In the genomic region with DNA sequence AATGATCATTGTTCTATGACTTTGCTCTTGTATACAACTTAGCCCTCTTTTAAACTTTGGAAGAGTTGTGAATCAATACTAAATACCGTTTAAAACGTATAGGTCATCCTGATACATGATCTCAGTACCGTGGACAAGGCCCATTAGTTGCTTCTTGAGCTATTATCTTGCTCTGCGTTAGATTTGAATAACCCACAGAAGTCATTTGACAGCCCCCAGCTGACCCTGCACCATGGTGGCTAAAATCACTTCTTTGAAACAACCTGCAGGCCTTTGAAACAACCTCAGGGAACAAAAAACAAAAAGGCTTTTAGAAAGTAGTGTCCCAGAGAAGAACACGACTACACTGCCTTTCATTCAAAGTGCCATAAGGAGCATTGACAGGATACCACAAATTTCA, we compare ENCODE assay signal across 22 cellular contexts.
"Had no signal": no experiment of that assay in that cellular context is flagged by ENCODE, and none has a peak within 500 bp of the region (broad histone marks: within the 10 kb centered on the region; RNA-seq: fewer than 3 reads in every experiment).

No MANE protein-coding gene starts in this region.

- DNase-seq: Karpas-422, KG1, MG63, NCI-H1092, NCI-H1105 treated with DMSO at 0.1 percent for 48 hours, NCI-H1417 treated with DMSO at 0.1 percent for 48 hours, NCI-H146, NCI-H1694 treated with DMSO at 0.1 percent for 48 hours, NCI-H1930, NCI-H2081, NCI-H2107, NCI-H226, NCI-H446, NCI-H510A, NCI-H524 treated with DMSO at 0.1 percent for 48 hours, NCI-H69, NCI-H774, Right ventricle myocardium superior, RPMI8226, SIG-M5, SK-N-SH had no signal

- H3K27ac ChIP-seq: SJSA1 had no signal

- H3K27me3 ChIP-seq: MG63, SJSA1 had no signal

- H3K4me1 ChIP-seq: SJSA1 had no signal

- H3K4me2 ChIP-seq: SK-N-SH had no signal

- H3K9me3 ChIP-seq: MG63, SJSA1, SK-N-SH had no signal

- H3K36me3 ChIP-seq: MG63, SJSA1 had no signal

- H3K4me3 ChIP-seq: MG63, SJSA1 had no signal

- H3K9ac ChIP-seq: SK-N-SH had no signal
